Comparison of ENCODE assay signal across 17 cellular contexts in genomic region chr2:105294046-105294445, GRCh38. TPM values are rescaled to one million over a fixed set of nuclear protein-coding genes. Genes with fewer than 3 reads are reported as not detected.
"Had no signal": no experiment of that assay in that cellular context is flagged by ENCODE, and none has a peak within 500 bp of the region (broad histone marks: within the 10 kb centered on the region; RNA-seq: fewer than 3 reads in every experiment).

No MANE protein-coding gene starts in this region.

- H3K9me3 Mint-ChIP-seq: activated naive CD4-positive, alpha-beta T cell treated with anti-CD3 and anti-CD28 coated beads, Interleukin-2, amount 50 U/mL, for 72 hours; activated T-cell treated with anti-CD3 and anti-CD28 coated beads, Interleukin-2, amount 50 U/mL, for 24 hours; naive B cell had no signal

- H3K36me3 ChIP-seq: prostate gland had no signal

- H3K4me3 ChIP-seq: breast epithelium, prostate gland had no signal

- H3K27me3 ChIP-seq: breast epithelium had no signal

- H3K27ac Mint-ChIP-seq: activated CD8-positive, alpha-beta memory T cell treated with anti-CD3 and anti-CD28 coated beads, Interleukin-2, amount 10 ng/mL, durations not matched to agents 7 days and 5 days; activated T-cell treated with anti-CD3 and anti-CD28 coated beads, Interleukin-2, amount 50 U/mL, for 24 hours had no signal

- DNase-seq: activated CD4-positive, alpha-beta T cell treated with anti-CD3 and anti-CD28 coated beads, Interleukin-2, amount 50 U/mL, for 48 hours; activated CD4-positive, CD25-positive, alpha-beta regulatory T cell treated with anti-CD3 and anti-CD28 coated beads, Interleukin-2, amount 50 U/mL, for 72 hours; activated CD8-positive, alpha-beta memory T cell treated with anti-CD3 and anti-CD28 coated beads, Interleukin-2, amount 10 ng/mL, durations not matched to agents 7 days and 5 days; activated effector memory CD4-positive, alpha-beta T cell treated with anti-CD3 and anti-CD28 coated beads, Interleukin-2, amount 50 U/mL, for 16 hours; activated T-cell treated with anti-CD3 and anti-CD28 coated beads, Interleukin-2, amount 50 U/mL, for 24 hours; amniotic stem cell; kidney; naive B cell; stimulated activated CD4-positive, alpha-beta T cell treated with anti-CD3 and anti-CD28 coated beads, Interleukin-12 subunit alpha, Interleukin-12 subunit beta, amount 100 ng/mL, for 4 hours; T-helper 2 cell had no signal

- ATAC-seq: activated naive CD4-positive, alpha-beta T cell treated with anti-CD3 and anti-CD28 coated beads, Interleukin-2, amount 50 U/mL, for 72 hours had no signal

- H3K4me3 Mint-ChIP-seq: activated CD8-positive, alpha-beta memory T cell treated with anti-CD3 and anti-CD28 coated beads, Interleukin-2, amount 10 ng/mL, durations not matched to agents 7 days and 5 days; activated T-cell treated with anti-CD3 and anti-CD28 coated beads, Interleukin-2, amount 50 U/mL, for 24 hours; naive B cell had no signal

- H3K4me1 ChIP-seq: breast epithelium, prostate gland had no signal

- H3K27me3 Mint-ChIP-seq: activated CD8-positive, alpha-beta memory T cell treated with anti-CD3 and anti-CD28 coated beads, Interleukin-2, amount 10 ng/mL, durations not matched to agents 7 days and 5 days; activated T-cell treated with anti-CD3 and anti-CD28 coated beads, Interleukin-2, amount 50 U/mL, for 24 hours; naive B cell had no signal

- H3K9me3 ChIP-seq: breast epithelium, prostate gland had no signal

RNA-seq across cellular contexts. Expression of gene GPR45, which starts 52.5 kb away (rescaled TPM):
- total RNA-seq: activated CD8-positive, alpha-beta memory T cell treated with anti-CD3 and anti-CD28 coated beads, Interleukin-2, amount 10 ng/mL, durations not matched to agents 7 days and 5 days; activated naive CD4-positive, alpha-beta T cell treated with anti-CD3 and anti-CD28 coated beads, Interleukin-2, amount 50 U/mL, for 72 hours; breast epithelium; chondrocyte; kidney; liver; prostate gland; sciatic nerve; urinary bladder had no signal
- polyA plus RNA-seq: liver, urinary bladder had no signal
